ENCODE assay signal across 8 cellular contexts in genomic region chr10:80444646-80445319, GRCh38. TPM values are rescaled to one million over a fixed set of nuclear protein-coding genes. Genes with fewer than 3 reads are reported as not detected.
DNase-seq lines count a peak whose midpoint lies in the region; ATAC-seq, FAIRE-seq and TF ChIP-seq lines count a peak whose summit lies in the region.

No MANE protein-coding gene starts in this region.

- FAIRE-seq in A549 (lab: Jason Lieb, UNC) (peak; percentile 43), GM12892 (lab: Jason Lieb, UNC) (peak; percentile 42)

- peak; percentile 99 for TF ChIP-seq RAD21 in A549 (conservative IDR thresholded peaks at IDR 0.05 in 1 of 2, IDR thresholded peaks at IDR 0.05 in 1 of 2)

- H3K4me1 Mint-ChIP-seq in WTC11 = peaks cover 19% of the 10 kb centered on the region

- TF ChIP-seq POLR2A in A549 (IDR thresholded peaks at IDR 0.05; ENCODE audit: low read length) = no peak
- no peak for TF ChIP-seq POLR2A in GM12892 (IDR thresholded peaks at IDR 0.05; ENCODE audit: low read depth, low read length)
- no peak for TF ChIP-seq POLR2A in NB4 (IDR thresholded peaks at IDR 0.05; ENCODE audit: extremely low read depth, insufficient read length)
- TF ChIP-seq POLR2A in right lobe of liver (IDR thresholded peaks at IDR 0.05) = no peak

- H3K9me3 ChIP-seq in A549 (no peaks in the 10 kb centered on the region), right lobe of liver (no peaks in the 10 kb centered on the region)

- H3K4me3 ChIP-seq in A549 = no peak overlapping the region
- H3K4me3 ChIP-seq in NB4 (ENCODE audit: low read depth, low read length) = no peak overlapping the region
- H3K4me3 ChIP-seq in right lobe of liver = no peak overlapping the region

- peak overlapping the region; percentile 64 to 80 for H3K27ac ChIP-seq in A549
- peak overlapping the region; percentile 7 for H3K27ac ChIP-seq in cingulate gyrus (ENCODE audit: low read depth, low read length)
- H3K27ac ChIP-seq in right lobe of liver = no peak overlapping the region

- POLR2A ChIA-PET in A549 (lab: Yijun Ruan, JAX) = interaction anchor here (1.0 to 2.1 kb wide), 3 partner anchors 9 to 61 kb away, joined by 3 to 8 read pairs (median 5); no protein-coding TSS in a partner anchor
- POLR2A ChIA-PET in WTC11 (lab: Charles Lee) = interaction anchor here (1.1 to 1.5 kb wide), 3 partner anchors 20 to 61 kb away, joined by 4 to 6 read pairs (median 4); no protein-coding TSS in a partner anchor

- H3K4me1 ChIP-seq in A549 (peaks cover 26% of the 10 kb centered on the region), right lobe of liver (no peaks in the 10 kb centered on the region)

- CTCF ChIA-PET in A549 (lab: Yijun Ruan, JAX) (interaction anchor here (0.6 to 38.6 kb wide), 74 partner anchors 8 to 907 kb away, joined by 3 to 928 read pairs (median 6); partner anchors contain the start of genes PRXL2A, SH2D4B and TSPAN14), WTC11 (lab: Charles Lee) (interaction anchor here (0.5 to 34.2 kb wide), 29 partner anchors 10 to 483 kb away, joined by 3 to 802 read pairs (median 4); partner anchors contain the start of gene PRXL2A)

- no peak for TF ChIP-seq EP300 in A549 (IDR thresholded peaks at IDR 0.05)

- peak; percentile 83 to 89 for DNase-seq in A549 (ENCODE audit: low read depth in 1 of 2, low spot score in 1 of 2)
- DNase-seq in GM12892 (ENCODE audit: insufficient read length) = peak; percentile 41
- peak; percentile 82 for DNase-seq in NB4 (ENCODE audit: low read depth)
- DNase-seq in WTC11 (ENCODE audit: low spot score) = peak; percentile 50
- DNase-seq in right lobe of liver = peak; percentile 69 to 79 (median 72)
- peak; percentile 25 to 65 for DNase-seq in stimulated activated CD8-positive, alpha-beta memory T cell treated with anti-CD3 and anti-CD28 coated beads, Interleukin-7, amount 100 ng/mL, for 4 hours (ENCODE audit: low read depth in 2 of 2)

- 21% methylated on average over 11 of the region's 11 CpGs for WGBS in A549 (ENCODE audit: missing lambda C conversion rate)
- WGBS in right lobe of liver (ENCODE audit: insufficient coverage, low coverage, low lambda C conversion rate, missing lambda C conversion rate) = 16% methylated on average over 4 of the region's 11 CpGs

- H3K9me3 Mint-ChIP-seq in WTC11 = no peaks in the 10 kb centered on the region

- H3K27me3 Mint-ChIP-seq in WTC11 (ENCODE audit: low read depth) = no peaks in the 10 kb centered on the region

- H3K36me3 Mint-ChIP-seq in WTC11 = no peaks in the 10 kb centered on the region

- TF ChIP-seq CTCF in A549 (IDR thresholded peaks at IDR 0.05) (peak; percentile 98), NB4 (IDR thresholded peaks at IDR 0.05; ENCODE audit: low read depth, low read length) (peak; percentile 85), WTC11 (IDR thresholded peaks at IDR 0.05) (no peak), right lobe of liver (IDR thresholded peaks at IDR 0.05) (peak; percentile 40 to 87 (median 70))

- no peaks in the 10 kb centered on the region for H3K27me3 ChIP-seq in right lobe of liver

- intact Hi-C loops in right lobe of liver (cut with DNase I) = loop anchor here (5.0 to 10.0 kb wide), 2 partner anchors 60 to 63 kb away; no protein-coding TSS in a partner anchor

- no peak overlapping the region for H3K27ac Mint-ChIP-seq in WTC11

- no peaks in the 10 kb centered on the region for H3K36me3 ChIP-seq in right lobe of liver

- peak; percentile 88 to 92 for ATAC-seq in A549
- peak; percentile 87 for ATAC-seq in HG02678 (IDR thresholded peaks at IDR 0.05; ENCODE audit: unreplicated experiment)
- ATAC-seq in WTC11 = peak; percentile 89
- ATAC-seq in right lobe of liver = peak; percentile 91 to 96 (median 94)

- no peak overlapping the region for H3K4me3 Mint-ChIP-seq in WTC11

- peak overlapping the region; percentile 18; the same call in 2 of the 3 replicates for H3K4me2 ChIP-seq in A549

TF ChIP-seq in A549, 52 proteins besides CTCF, POLR2A, EP300 and RAD21:
- TF ChIP-seq JUN (IDR thresholded peaks at IDR 0.05) = peak in 1 of 2 experiments; percentile 26; a peak in 1 of 5 replicates
- TF ChIP-seq ESRRA (IDR thresholded peaks at IDR 0.05; ENCODE audit: borderline replicate concordance, low read length) = no peak
- peak; percentile 96 for TF ChIP-seq SMC3 (IDR thresholded peaks at IDR 0.05)
- TF ChIP-seq GATA3 (IDR thresholded peaks at IDR 0.05; ENCODE audit: borderline replicate concordance) = no peak
- no peak for TF ChIP-seq HEYL (CRISPR knock-in tag; IDR thresholded peaks at IDR 0.05)
- TF ChIP-seq MAX (IDR thresholded peaks at IDR 0.05) = peak; percentile 47
- TF ChIP-seq TP53 (CRISPR knock-in tag; IDR thresholded peaks at IDR 0.05) = 0 out of 2 replicates have a peak, but pooled peaks have one; percentile 14

TF ChIP-seq in WTC11, 78 proteins besides CTCF, POLR2A, EP300 and RAD21 (continues in another document):
- TF ChIP-seq GTF2I (CRISPR knock-in tag; conservative IDR thresholded peaks at IDR 0.05) (no peak), CBFB (CRISPR knock-in tag; IDR thresholded peaks at IDR 0.05; ENCODE audit: low read depth) (no peak), ATF6 (CRISPR knock-in tag; IDR thresholded peaks at IDR 0.05) (no peak), ZNF532 (CRISPR knock-in tag; IDR thresholded peaks at IDR 0.05; ENCODE audit: borderline replicate concordance) (no peak), PRRX2 (CRISPR knock-in tag; IDR thresholded peaks at IDR 0.05) (no peak), MLX (CRISPR knock-in tag; IDR thresholded peaks at IDR 0.05) (no peak)

RNA-seq across cellular contexts. Expression of gene TSPAN14, which starts 9.3 kb away (rescaled TPM):
- polyA plus RNA-seq in A549 (2011; rRNA removed) = 87.0 and 97.1 TPM in 2 replicates
- polyA plus RNA-seq in A549 (2012; cell fraction: cytosol; rRNA removed) = 119 and 152 TPM in 2 replicates
- polyA plus RNA-seq in A549 (2012; cell fraction: nucleus; rRNA removed) = 147 and 164 TPM in 2 replicates
- 101 to 124 TPM (median 121 TPM) in 3 replicates for polyA plus RNA-seq in A549 (2017; fragmentation: RNase III; extraction: RNeasy Plus Mini Kit Qiagen cat#74134 plus additional on column Dnase treatment)
- 68.4 and 91.9 TPM in 2 replicates for polyA minus RNA-seq in A549 (2011; rRNA and poly(A)+ RNA removed)
- polyA plus RNA-seq in GM12892 (2012; ENCODE audit: missing spikeins) = 12.1 TPM
- total RNA-seq in WTC11 (2021) = 64.0 to 73.5 TPM (median 72.1 TPM) in 3 replicates
- 10 to 100 TPM; 22.1 to 39.0 (median 28.4) TPM for total RNA-seq in right lobe of liver

RNA-seq across cellular contexts. Expression of gene PRXL2A, which starts 36.4 kb away (rescaled TPM):
- 47.6 and 59.3 TPM in 2 replicates for polyA plus RNA-seq in A549 (2011; rRNA removed)
- 18.2 and 20.7 TPM in 2 replicates for polyA plus RNA-seq in A549 (2012; cell fraction: cytosol; rRNA removed)
- 4.5 and 5.5 TPM in 2 replicates for polyA plus RNA-seq in A549 (2012; cell fraction: nucleus; rRNA removed)
- polyA plus RNA-seq in A549 (2017; fragmentation: RNase III; extraction: RNeasy Plus Mini Kit Qiagen cat#74134 plus additional on column Dnase treatment) = 40.6 to 55.0 TPM (median 47.7 TPM) in 3 replicates
- 8.9 and 9.1 TPM in 2 replicates for polyA minus RNA-seq in A549 (2011; rRNA and poly(A)+ RNA removed)
- 25.5 TPM for polyA plus RNA-seq in GM12892 (2012; ENCODE audit: missing spikeins)
- total RNA-seq in WTC11 (2021) = 46.6 to 56.5 TPM (median 52.4 TPM) in 3 replicates
- 10 to 100 TPM; 41.3 to 89.8 (median 80.5) TPM for total RNA-seq in right lobe of liver

Comparison
In these comparisons a context has a peak if more than half of its experiments do, and no peak if none do; other contexts are left out.
1. H3K27ac ChIP-seq: peak in A549 (2 of 2) and cingulate gyrus (single experiment); none in right lobe of liver (0 of 3).
2. Of the 8 proteins assayed by ChIP-seq in both WTC11 and A549: peak only in WTC11: none; only in A549: CTCF, MAX and TP53; in both: none; in neither: 4; mixed calls (peak in some experiments, not most) for 1.
3. Peak in every context shown above with its lines, with median percentiles within 50 percentile points of each other: ATAC-seq and DNase-seq.